In the genomic region with DNA sequence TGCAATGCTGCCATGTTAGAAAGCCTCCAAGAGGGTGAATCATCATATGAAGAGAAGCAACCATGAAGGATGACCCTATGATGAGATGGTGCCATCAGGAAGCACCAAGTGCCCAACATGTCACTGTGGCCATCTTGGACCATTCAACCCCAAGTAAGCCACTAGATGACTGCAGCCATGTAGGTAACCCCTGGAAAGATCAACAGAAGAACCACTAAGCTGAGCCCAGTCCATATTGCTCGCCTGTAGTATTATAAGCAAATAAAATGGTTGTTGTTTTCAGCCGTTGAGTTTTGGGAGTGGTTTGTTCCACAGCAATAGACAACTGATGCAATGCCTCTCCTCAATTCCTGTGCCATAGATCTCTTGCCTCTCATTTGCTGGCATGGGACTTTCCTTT, we compare ENCODE assay signal across 29 cellular contexts.
"Had no signal": no experiment of that assay in that cellular context is flagged by ENCODE, and none has a peak within 500 bp of the region (broad histone marks: within the 10 kb centered on the region; RNA-seq: fewer than 3 reads in every experiment).

No MANE protein-coding gene starts in this region.

- H3K9me3 ChIP-seq: suprapubic skin, testis, thoracic aorta, thyroid gland, tibial artery, transverse colon, upper lobe of right lung, uterus, vagina had no signal

- ATAC-seq: stimulated activated effector memory CD8-positive, alpha-beta T cell treated with anti-CD3 and anti-CD28 coated beads, Interleukin-12 subunit alpha, Interleukin-12 subunit beta, amount 100 ng/mL, for 72 hours; stimulated activated memory B cell treated with anti-CD40 and anti-IgM and Interleukin-4, amounts not matched to agents 10 μg/mL and 1 μg/mL and 100 μg/mL, for 72 hours; stimulated activated naive B cell treated with anti-CD40 and anti-IgM and Interleukin-4, amounts not matched to agents 10 μg/mL and 1 μg/mL and 100 μg/mL, for 72 hours; stimulated activated naive CD8-positive, alpha-beta T cell treated with anti-CD3 and anti-CD28 coated beads, Interleukin-15, amount 100 ng/mL, for 72 hours; stimulated activated naive CD8-positive, alpha-beta T cell treated with anti-CD3 and anti-CD28 coated beads, Interleukin-15, Interleukin-2, amounts not matched to agents 100 U/mL and 50 U/mL, for 24 hours; upper lobe of right lung had no signal

- FAIRE-seq: urothelium cell line had no signal

- H3K27ac ChIP-seq: stomach, suprapubic skin, testis, thoracic aorta, thyroid gland, tibial artery, tibial nerve, transverse colon, upper lobe of left lung, upper lobe of right lung, uterus, vagina had no signal

- H3K36me3 ChIP-seq: stomach, suprapubic skin, thoracic aorta, thyroid gland, tibial artery, tibial nerve, transverse colon, upper lobe of left lung, upper lobe of right lung, uterus, vagina had no signal

- DNase-seq: stimulated activated CD4-positive, alpha-beta T cell treated with anti-CD3 and anti-CD28 coated beads, Interleukin-2, amount 100 ng/mL, for 48 hours; stimulated activated CD4-positive, alpha-beta T cell treated with anti-CD3 and anti-CD28 coated beads, Interleukin-4, amount 100 ng/mL, for 1 hour; stimulated activated CD4-positive, alpha-beta T cell treated with anti-CD3 and anti-CD28 coated beads, Interleukin-4, amount 100 ng/mL, for 24 hours; stimulated activated CD4-positive, alpha-beta T cell treated with anti-CD3 and anti-CD28 coated beads, Interleukin-4, amount 100 ng/mL, for 4 hours; stimulated activated CD8-positive, alpha-beta memory T cell treated with anti-CD3 and anti-CD28 coated beads, Interleukin-4, amount 100 ng/mL, for 48 hours; stimulated activated naive B cell treated with anti-CD40 and anti-IgM and Interleukin-4, amounts not matched to agents 10 μg/mL and 1 μg/mL and 100 μg/mL, for 72 hours; stimulated activated naive CD4-positive, alpha-beta T cell; stimulated activated naive CD4-positive, alpha-beta T cell treated with Interleukin-2 at 50 U/mL for 16 hours; stimulated activated naive CD8-positive, alpha-beta T cell treated with anti-CD3 and anti-CD28 coated beads, Interleukin-15, amount 100 ng/mL, for 72 hours; stimulated activated naive CD8-positive, alpha-beta T cell treated with anti-CD3 and anti-CD28 coated beads, Interleukin-15, Interleukin-2, amounts not matched to agents 100 U/mL and 50 U/mL, for 24 hours; stomach; substantia nigra; testis; thyroid gland; tibial artery; transverse colon; trophoblast cell; upper lobe of left lung; upper lobe of right lung; uterus had no signal

- H3K4me3 ChIP-seq: stomach, suprapubic skin, testis, thoracic aorta, thyroid gland, tibial artery, tibial nerve, transverse colon, upper lobe of left lung, upper lobe of right lung, uterus, vagina had no signal

- H3K27me3 ChIP-seq: stomach, testis, thyroid gland, tibial artery, tibial nerve, transverse colon, upper lobe of left lung, upper lobe of right lung, uterus, vagina had no signal

- H3K36me3 Mint-ChIP-seq: stimulated activated effector memory CD8-positive, alpha-beta T cell treated with anti-CD3 and anti-CD28 coated beads, Interleukin-12 subunit alpha, Interleukin-12 subunit beta, amount 100 ng/mL, for 72 hours; stimulated activated memory B cell treated with anti-CD40 and anti-IgM and Interleukin-4, amounts not matched to agents 10 μg/mL and 1 μg/mL and 100 μg/mL, for 72 hours; stimulated activated naive B cell treated with anti-CD40 and anti-IgM and Interleukin-4, amounts not matched to agents 10 μg/mL and 1 μg/mL and 100 μg/mL, for 72 hours; type B pancreatic cell had no signal

- H3K4me1 ChIP-seq: stomach, suprapubic skin, testis, thyroid gland, tibial artery, tibial nerve, transverse colon, upper lobe of left lung, upper lobe of right lung, uterus, vagina had no signal

- H3K4me1 Mint-ChIP-seq: stimulated activated effector memory CD8-positive, alpha-beta T cell treated with anti-CD3 and anti-CD28 coated beads, Interleukin-12 subunit alpha, Interleukin-12 subunit beta, amount 100 ng/mL, for 72 hours; stimulated activated memory B cell treated with anti-CD40 and anti-IgM and Interleukin-4, amounts not matched to agents 10 μg/mL and 1 μg/mL and 100 μg/mL, for 72 hours; stimulated activated naive B cell treated with anti-CD40 and anti-IgM and Interleukin-4, amounts not matched to agents 10 μg/mL and 1 μg/mL and 100 μg/mL, for 72 hours; stimulated activated naive CD8-positive, alpha-beta T cell treated with anti-CD3 and anti-CD28 coated beads, Interleukin-15, amount 100 ng/mL, for 72 hours had no signal

- H3K9me3 Mint-ChIP-seq: stimulated activated effector memory CD8-positive, alpha-beta T cell treated with anti-CD3 and anti-CD28 coated beads, Interleukin-12 subunit alpha, Interleukin-12 subunit beta, amount 100 ng/mL, for 72 hours had no signal

- H3K4me3 Mint-ChIP-seq: stimulated activated effector memory CD8-positive, alpha-beta T cell treated with anti-CD3 and anti-CD28 coated beads, Interleukin-12 subunit alpha, Interleukin-12 subunit beta, amount 100 ng/mL, for 72 hours; stimulated activated memory B cell treated with anti-CD40 and anti-IgM and Interleukin-4, amounts not matched to agents 10 μg/mL and 1 μg/mL and 100 μg/mL, for 72 hours; stimulated activated naive B cell treated with anti-CD40 and anti-IgM and Interleukin-4, amounts not matched to agents 10 μg/mL and 1 μg/mL and 100 μg/mL, for 72 hours; stimulated activated naive CD8-positive, alpha-beta T cell treated with anti-CD3 and anti-CD28 coated beads, Interleukin-15, amount 100 ng/mL, for 72 hours; stimulated activated naive CD8-positive, alpha-beta T cell treated with anti-CD3 and anti-CD28 coated beads, Interleukin-15, Interleukin-2, amounts not matched to agents 100 ng/mL and 50 ng/mL, for 24 hours; type B pancreatic cell had no signal

- H3K27ac Mint-ChIP-seq: stimulated activated effector memory CD8-positive, alpha-beta T cell treated with anti-CD3 and anti-CD28 coated beads, Interleukin-12 subunit alpha, Interleukin-12 subunit beta, amount 100 ng/mL, for 72 hours; stimulated activated memory B cell treated with anti-CD40 and anti-IgM and Interleukin-4, amounts not matched to agents 10 μg/mL and 1 μg/mL and 100 μg/mL, for 72 hours; stimulated activated naive B cell treated with anti-CD40 and anti-IgM and Interleukin-4, amounts not matched to agents 10 μg/mL and 1 μg/mL and 100 μg/mL, for 72 hours; stimulated activated naive CD8-positive, alpha-beta T cell treated with anti-CD3 and anti-CD28 coated beads, Interleukin-15, Interleukin-2, amounts not matched to agents 100 ng/mL and 50 ng/mL, for 24 hours; type B pancreatic cell had no signal

- H3K27me3 Mint-ChIP-seq: stimulated activated memory B cell treated with anti-CD40 and anti-IgM and Interleukin-4, amounts not matched to agents 10 μg/mL and 1 μg/mL and 100 μg/mL, for 72 hours; stimulated activated naive CD8-positive, alpha-beta T cell treated with anti-CD3 and anti-CD28 coated beads, Interleukin-15, Interleukin-2, amounts not matched to agents 100 ng/mL and 50 ng/mL, for 24 hours; type B pancreatic cell had no signal
